Comparison of ENCODE assay signal across 17 cellular contexts in genomic region chr9:119959846-119960545, GRCh38.
"Had no signal": no experiment of that assay in that cellular context is flagged by ENCODE, and none has a peak within 500 bp of the region (broad histone marks: within the 10 kb centered on the region; RNA-seq: fewer than 3 reads in every experiment).

No MANE protein-coding gene starts in this region.

- H3K27ac Mint-ChIP-seq: activated CD8-positive, alpha-beta memory T cell treated with anti-CD3 and anti-CD28 coated beads, Interleukin-2, amount 10 ng/mL, durations not matched to agents 7 days and 5 days; activated naive CD8-positive, alpha-beta T cell; activated T-cell treated with anti-CD3 and anti-CD28 coated beads, Interleukin-2, amount 50 U/mL, for 24 hours; dendritic cell treated with granulocyte-macrophage colony-stimulating factor and Interleukin-4, amounts not matched to agents 40 ng/mL and 50 ng/mL, for 4 days; effector memory CD8-positive, alpha-beta T cell; naive thymus-derived CD8-positive, alpha-beta T cell; T-helper 2 cell treated with Interferon-gamma antibody and Interleukin-4, amounts not matched to agents 5 μg/mL and 100 μg/mL, for 36 hours had no signal

- H3K27me3 Mint-ChIP-seq: activated CD8-positive, alpha-beta memory T cell treated with anti-CD3 and anti-CD28 coated beads, Interleukin-2, amount 10 ng/mL, durations not matched to agents 7 days and 5 days had no signal

- H3K27me3 ChIP-seq: right lobe of liver, upper lobe of right lung had no signal

- H3K9me3 Mint-ChIP-seq: activated T-cell treated with anti-CD3 and anti-CD28 coated beads, Interleukin-2, amount 50 U/mL, for 24 hours; dendritic cell treated with granulocyte-macrophage colony-stimulating factor and Interleukin-4, amounts not matched to agents 40 ng/mL and 50 ng/mL, for 4 days; T-helper 2 cell treated with Interferon-gamma antibody and Interleukin-4, amounts not matched to agents 5 μg/mL and 100 μg/mL, for 36 hours had no signal

- H3K36me3 ChIP-seq: neutrophil, right lobe of liver, upper lobe of right lung had no signal

- H3K4me1 ChIP-seq: right lobe of liver had no signal

- H3K9me3 ChIP-seq: neutrophil, right lobe of liver, upper lobe of right lung had no signal

- H3K36me3 Mint-ChIP-seq: activated CD8-positive, alpha-beta memory T cell treated with anti-CD3 and anti-CD28 coated beads, Interleukin-2, amount 10 ng/mL, durations not matched to agents 7 days and 5 days; activated naive CD8-positive, alpha-beta T cell; naive thymus-derived CD8-positive, alpha-beta T cell had no signal

- H3K4me3 ChIP-seq: right lobe of liver, upper lobe of right lung had no signal

- ATAC-seq: activated CD8-positive, alpha-beta memory T cell treated with anti-CD3 and anti-CD28 coated beads, Interleukin-2, amount 10 ng/mL, durations not matched to agents 7 days and 5 days; effector memory CD8-positive, alpha-beta T cell; naive thymus-derived CD8-positive, alpha-beta T cell; right lobe of liver; upper lobe of right lung had no signal

- H3K4me3 Mint-ChIP-seq: activated CD8-positive, alpha-beta memory T cell treated with anti-CD3 and anti-CD28 coated beads, Interleukin-2, amount 10 ng/mL, durations not matched to agents 7 days and 5 days; activated naive CD8-positive, alpha-beta T cell; activated T-cell treated with anti-CD3 and anti-CD28 coated beads, Interleukin-2, amount 50 U/mL, for 24 hours; dendritic cell treated with granulocyte-macrophage colony-stimulating factor and Interleukin-4, amounts not matched to agents 40 ng/mL and 50 ng/mL, for 4 days; effector memory CD8-positive, alpha-beta T cell; naive thymus-derived CD8-positive, alpha-beta T cell; T-helper 2 cell treated with Interferon-gamma antibody and Interleukin-4, amounts not matched to agents 5 μg/mL and 100 μg/mL, for 36 hours had no signal

- H3K27ac ChIP-seq: epithelial cell of prostate, neutrophil, right lobe of liver, upper lobe of right lung had no signal

- DNase-seq: activated CD4-positive, alpha-beta T cell treated with anti-CD3 and anti-CD28 coated beads, Interleukin-2, amount 50 U/mL, for 4 hours; activated CD4-positive, CD25-positive, alpha-beta regulatory T cell treated with anti-CD3 and anti-CD28 coated beads, Interleukin-2, amount 50 U/mL, for 72 hours; activated CD8-positive, alpha-beta memory T cell treated with anti-CD3 and anti-CD28 coated beads, Interleukin-2, amount 10 ng/mL, durations not matched to agents 7 days and 5 days; activated effector memory CD4-positive, alpha-beta T cell treated with anti-CD3 and anti-CD28 coated beads, Interleukin-2, amount 50 U/mL, for 16 hours; activated T-cell treated with anti-CD3 and anti-CD28 coated beads, Interleukin-2, amount 50 U/mL, for 24 hours; effector memory CD8-positive, alpha-beta T cell; naive thymus-derived CD8-positive, alpha-beta T cell; posterior cingulate gyrus; right lobe of liver; stimulated activated CD4-positive, alpha-beta T cell treated with anti-CD3 and anti-CD28 coated beads, Interleukin-2, amount 100 ng/mL, for 24 hours; stimulated activated naive CD4-positive, alpha-beta T cell; upper lobe of right lung had no signal

- H3K4me1 Mint-ChIP-seq: activated CD8-positive, alpha-beta memory T cell treated with anti-CD3 and anti-CD28 coated beads, Interleukin-2, amount 10 ng/mL, durations not matched to agents 7 days and 5 days; naive thymus-derived CD8-positive, alpha-beta T cell had no signal
